In the genomic region with DNA sequence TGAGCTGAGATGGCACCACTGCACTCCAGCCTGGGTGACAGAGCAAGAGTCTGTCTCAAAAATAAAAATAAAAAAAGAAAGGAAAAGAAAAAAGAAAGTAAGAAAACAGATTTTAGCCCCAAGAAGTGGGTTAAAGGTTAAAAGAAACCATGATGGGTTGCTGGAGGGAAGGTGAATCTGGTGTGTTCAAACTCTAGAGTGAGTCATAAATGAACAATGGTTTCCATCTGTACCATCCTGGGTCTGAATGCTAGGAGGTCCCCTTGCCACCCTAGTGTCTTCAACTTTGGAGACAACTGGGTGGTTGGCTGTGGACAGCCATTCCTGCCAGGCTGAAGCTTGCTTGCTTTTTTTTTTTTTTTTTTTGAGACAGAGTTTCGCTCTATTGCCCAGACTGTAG, we compare ENCODE assay signal across 2 cellular contexts.
TF ChIP-seq lines count a peak whose summit lies in the region.

No MANE protein-coding gene starts in this region.

TF ChIP-seq in HCT116, 20 proteins besides CTCF, POLR2A, EP300 and RAD21:
- TF ChIP-seq EZH2 (IDR thresholded peaks at IDR 0.05) (no peak), CEBPB (IDR thresholded peaks at IDR 0.05; ENCODE audit: low read depth) (no peak), EGR1 (IDR thresholded peaks at IDR 0.05; ENCODE audit: low read depth) (no peak), SIN3A (IDR thresholded peaks at IDR 0.05; ENCODE audit: low read depth) (no peak), POLR2AphosphoS5 (IDR thresholded peaks at IDR 0.05; ENCODE audit: low read depth, low read length) (no peak), CBX3 (IDR thresholded peaks at IDR 0.05; ENCODE audit: low read depth) (no peak), JUND (IDR thresholded peaks at IDR 0.05) (no peak)
- TF ChIP-seq, protein P1, sequence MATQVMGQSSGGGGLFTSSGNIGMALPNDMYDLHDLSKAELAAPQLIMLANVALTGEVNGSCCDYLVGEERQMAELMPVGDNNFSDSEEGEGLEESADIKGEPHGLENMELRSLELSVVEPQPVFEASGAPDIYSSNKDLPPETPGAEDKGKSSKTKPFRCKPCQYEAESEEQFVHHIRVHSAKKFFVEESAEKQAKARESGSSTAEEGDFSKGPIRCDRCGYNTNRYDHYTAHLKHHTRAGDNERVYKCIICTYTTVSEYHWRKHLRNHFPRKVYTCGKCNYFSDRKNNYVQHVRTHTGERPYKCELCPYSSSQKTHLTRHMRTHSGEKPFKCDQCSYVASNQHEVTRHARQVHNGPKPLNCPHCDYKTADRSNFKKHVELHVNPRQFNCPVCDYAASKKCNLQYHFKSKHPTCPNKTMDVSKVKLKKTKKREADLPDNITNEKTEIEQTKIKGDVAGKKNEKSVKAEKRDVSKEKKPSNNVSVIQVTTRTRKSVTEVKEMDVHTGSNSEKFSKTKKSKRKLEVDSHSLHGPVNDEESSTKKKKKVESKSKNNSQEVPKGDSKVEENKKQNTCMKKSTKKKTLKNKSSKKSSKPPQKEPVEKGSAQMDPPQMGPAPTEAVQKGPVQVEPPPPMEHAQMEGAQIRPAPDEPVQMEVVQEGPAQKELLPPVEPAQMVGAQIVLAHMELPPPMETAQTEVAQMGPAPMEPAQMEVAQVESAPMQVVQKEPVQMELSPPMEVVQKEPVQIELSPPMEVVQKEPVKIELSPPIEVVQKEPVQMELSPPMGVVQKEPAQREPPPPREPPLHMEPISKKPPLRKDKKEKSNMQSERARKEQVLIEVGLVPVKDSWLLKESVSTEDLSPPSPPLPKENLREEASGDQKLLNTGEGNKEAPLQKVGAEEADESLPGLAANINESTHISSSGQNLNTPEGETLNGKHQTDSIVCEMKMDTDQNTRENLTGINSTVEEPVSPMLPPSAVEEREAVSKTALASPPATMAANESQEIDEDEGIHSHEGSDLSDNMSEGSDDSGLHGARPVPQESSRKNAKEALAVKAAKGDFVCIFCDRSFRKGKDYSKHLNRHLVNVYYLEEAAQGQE (IDR thresholded peaks at IDR 0.05; ENCODE audit: low read depth), result no peak

TF ChIP-seq in HEK293T, 16 proteins besides CTCF, POLR2A, EP300 and RAD21:
- TF ChIP-seq, protein P2, sequence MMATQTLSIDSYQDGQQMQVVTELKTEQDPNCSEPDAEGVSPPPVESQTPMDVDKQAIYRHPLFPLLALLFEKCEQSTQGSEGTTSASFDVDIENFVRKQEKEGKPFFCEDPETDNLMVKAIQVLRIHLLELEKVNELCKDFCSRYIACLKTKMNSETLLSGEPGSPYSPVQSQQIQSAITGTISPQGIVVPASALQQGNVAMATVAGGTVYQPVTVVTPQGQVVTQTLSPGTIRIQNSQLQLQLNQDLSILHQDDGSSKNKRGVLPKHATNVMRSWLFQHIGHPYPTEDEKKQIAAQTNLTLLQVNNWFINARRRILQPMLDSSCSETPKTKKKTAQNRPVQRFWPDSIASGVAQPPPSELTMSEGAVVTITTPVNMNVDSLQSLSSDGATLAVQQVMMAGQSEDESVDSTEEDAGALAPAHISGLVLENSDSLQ (IDR thresholded peaks at IDR 0.05), result no peak
- TF ChIP-seq FOXM1 (IDR thresholded peaks at IDR 0.05; ENCODE audit: borderline replicate concordance) (no peak), ARNT (IDR thresholded peaks at IDR 0.05) (no peak), SUZ12 (IDR thresholded peaks at IDR 0.05) (no peak)
TF ChIP-seq in HEK293T: peak in this region for 0.
